In genomic region chr18:48931680-48932461, GRCh38 we compare ENCODE assay signal across 1 cellular context.
TF ChIP-seq lines count a peak whose summit lies in the region.

No MANE protein-coding gene starts in this region.

TF ChIP-seq in HEK293, 187 proteins besides CTCF, POLR2A, EP300 and RAD21 (continued from another document and continues in another):
- TF ChIP-seq AEBP2 (tag by site-specific recombination; IDR thresholded peaks at IDR 0.05; ENCODE audit: borderline replicate concordance), result no peak
- no peak for TF ChIP-seq ZNF837 (tag by site-specific recombination; IDR thresholded peaks at IDR 0.05)
- no peak for TF ChIP-seq ZNF184 (tag by site-specific recombination; IDR thresholded peaks at IDR 0.05)
- peak; percentile 54; the same call in 1 of the 2 replicates for TF ChIP-seq FEZF1 (tag by site-specific recombination; IDR thresholded peaks at IDR 0.05)
- TF ChIP-seq, protein P1, sequence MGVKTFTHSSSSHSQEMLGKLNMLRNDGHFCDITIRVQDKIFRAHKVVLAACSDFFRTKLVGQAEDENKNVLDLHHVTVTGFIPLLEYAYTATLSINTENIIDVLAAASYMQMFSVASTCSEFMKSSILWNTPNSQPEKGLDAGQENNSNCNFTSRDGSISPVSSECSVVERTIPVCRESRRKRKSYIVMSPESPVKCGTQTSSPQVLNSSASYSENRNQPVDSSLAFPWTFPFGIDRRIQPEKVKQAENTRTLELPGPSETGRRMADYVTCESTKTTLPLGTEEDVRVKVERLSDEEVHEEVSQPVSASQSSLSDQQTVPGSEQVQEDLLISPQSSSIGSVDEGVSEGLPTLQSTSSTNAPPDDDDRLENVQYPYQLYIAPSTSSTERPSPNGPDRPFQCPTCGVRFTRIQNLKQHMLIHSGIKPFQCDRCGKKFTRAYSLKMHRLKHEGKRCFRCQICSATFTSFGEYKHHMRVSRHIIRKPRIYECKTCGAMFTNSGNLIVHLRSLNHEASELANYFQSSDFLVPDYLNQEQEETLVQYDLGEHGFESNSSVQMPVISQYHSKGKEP (tag by site-specific recombination; IDR thresholded peaks at IDR 0.05), result no peak
- no peak for TF ChIP-seq KLF7 (tag by site-specific recombination; IDR thresholded peaks at IDR 0.05; ENCODE audit: borderline replicate concordance)
- no peak for TF ChIP-seq ZNF394 (tag by site-specific recombination; IDR thresholded peaks at IDR 0.05; ENCODE audit: borderline replicate concordance)
- no peak for TF ChIP-seq ZNF174 (tag by site-specific recombination; IDR thresholded peaks at IDR 0.05)
- peak; percentile 76 for TF ChIP-seq GLIS1 (tag by site-specific recombination; IDR thresholded peaks at IDR 0.05)
- TF ChIP-seq ZNF501 (tag by site-specific recombination; IDR thresholded peaks at IDR 0.05), result no peak
- no peak for TF ChIP-seq ZNF704 (tag by site-specific recombination; IDR thresholded peaks at IDR 0.05)
- TF ChIP-seq MEIS1 (CRISPR knock-in tag; IDR thresholded peaks at IDR 0.05; ENCODE audit: borderline replicate concordance), result no peak
- TF ChIP-seq ZNF544 (tag by site-specific recombination; IDR thresholded peaks at IDR 0.05), result no peak
- no peak for TF ChIP-seq ZBTB26 (tag by site-specific recombination; optimal IDR thresholded peaks at IDR 0.05)
- TF ChIP-seq ZNF280D (tag by site-specific recombination; IDR thresholded peaks at IDR 0.05), result no peak
- no peak for TF ChIP-seq ZFP41 (tag by site-specific recombination; IDR thresholded peaks at IDR 0.05; ENCODE audit: borderline replicate concordance)
- TF ChIP-seq ZNF555 (tag by site-specific recombination; conservative IDR thresholded peaks at IDR 0.05), result no peak
- TF ChIP-seq BCL11A (tag by site-specific recombination; IDR thresholded peaks at IDR 0.05; ENCODE audit: low read depth), result no peak
- TF ChIP-seq ZNF19 (tag by site-specific recombination; IDR thresholded peaks at IDR 0.05; ENCODE audit: low read depth), result no peak
- TF ChIP-seq ZSCAN18 (tag by site-specific recombination; IDR thresholded peaks at IDR 0.05), result no peak
- no peak for TF ChIP-seq ZNF791 (tag by site-specific recombination; IDR thresholded peaks at IDR 0.05)
- TF ChIP-seq MZF1 (tag by site-specific recombination; IDR thresholded peaks at IDR 0.05; ENCODE audit: borderline replicate concordance), result no peak
- TF ChIP-seq YY2 (tag by site-specific recombination; IDR thresholded peaks at IDR 0.05), result no peak
- TF ChIP-seq ZNF433 (tag by site-specific recombination; IDR thresholded peaks at IDR 0.05; ENCODE audit: low read depth), result no peak
- TF ChIP-seq GFI1B (tag by site-specific recombination; IDR thresholded peaks at IDR 0.05), result no peak
- TF ChIP-seq ZFP69B (tag by site-specific recombination; IDR thresholded peaks at IDR 0.05), result peak; percentile 58; the same call in 1 of the 2 replicates
- TF ChIP-seq, protein P2, sequence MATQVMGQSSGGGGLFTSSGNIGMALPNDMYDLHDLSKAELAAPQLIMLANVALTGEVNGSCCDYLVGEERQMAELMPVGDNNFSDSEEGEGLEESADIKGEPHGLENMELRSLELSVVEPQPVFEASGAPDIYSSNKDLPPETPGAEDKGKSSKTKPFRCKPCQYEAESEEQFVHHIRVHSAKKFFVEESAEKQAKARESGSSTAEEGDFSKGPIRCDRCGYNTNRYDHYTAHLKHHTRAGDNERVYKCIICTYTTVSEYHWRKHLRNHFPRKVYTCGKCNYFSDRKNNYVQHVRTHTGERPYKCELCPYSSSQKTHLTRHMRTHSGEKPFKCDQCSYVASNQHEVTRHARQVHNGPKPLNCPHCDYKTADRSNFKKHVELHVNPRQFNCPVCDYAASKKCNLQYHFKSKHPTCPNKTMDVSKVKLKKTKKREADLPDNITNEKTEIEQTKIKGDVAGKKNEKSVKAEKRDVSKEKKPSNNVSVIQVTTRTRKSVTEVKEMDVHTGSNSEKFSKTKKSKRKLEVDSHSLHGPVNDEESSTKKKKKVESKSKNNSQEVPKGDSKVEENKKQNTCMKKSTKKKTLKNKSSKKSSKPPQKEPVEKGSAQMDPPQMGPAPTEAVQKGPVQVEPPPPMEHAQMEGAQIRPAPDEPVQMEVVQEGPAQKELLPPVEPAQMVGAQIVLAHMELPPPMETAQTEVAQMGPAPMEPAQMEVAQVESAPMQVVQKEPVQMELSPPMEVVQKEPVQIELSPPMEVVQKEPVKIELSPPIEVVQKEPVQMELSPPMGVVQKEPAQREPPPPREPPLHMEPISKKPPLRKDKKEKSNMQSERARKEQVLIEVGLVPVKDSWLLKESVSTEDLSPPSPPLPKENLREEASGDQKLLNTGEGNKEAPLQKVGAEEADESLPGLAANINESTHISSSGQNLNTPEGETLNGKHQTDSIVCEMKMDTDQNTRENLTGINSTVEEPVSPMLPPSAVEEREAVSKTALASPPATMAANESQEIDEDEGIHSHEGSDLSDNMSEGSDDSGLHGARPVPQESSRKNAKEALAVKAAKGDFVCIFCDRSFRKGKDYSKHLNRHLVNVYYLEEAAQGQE (tag by site-specific recombination; IDR thresholded peaks at IDR 0.05), result no peak
- no peak for TF ChIP-seq ZNF549 (tag by site-specific recombination; IDR thresholded peaks at IDR 0.05)
- no peak for TF ChIP-seq ZNF416 (tag by site-specific recombination; IDR thresholded peaks at IDR 0.05)
- no peak for TF ChIP-seq ZNF362 (tag by site-specific recombination; IDR thresholded peaks at IDR 0.05)
- TF ChIP-seq ZNF843 (tag by site-specific recombination; IDR thresholded peaks at IDR 0.05), result no peak
- no peak for TF ChIP-seq ZNF138 (tag by site-specific recombination; IDR thresholded peaks at IDR 0.05; ENCODE audit: borderline replicate concordance)
- TF ChIP-seq ZNF223 (tag by site-specific recombination; IDR thresholded peaks at IDR 0.05), result no peak
- TF ChIP-seq SETDB1 (IDR thresholded peaks at IDR 0.05; ENCODE audit: insufficient read length, low read length), result no peak
- peak; percentile 91 for TF ChIP-seq ZIC2 (tag by site-specific recombination; IDR thresholded peaks at IDR 0.05)
- peak; percentile 12; the same call in 1 of the 2 replicates for TF ChIP-seq ZBTB8A (tag by site-specific recombination; IDR thresholded peaks at IDR 0.05)
- peak; percentile 69 for TF ChIP-seq ZNF398 (tag by site-specific recombination; IDR thresholded peaks at IDR 0.05)
- no peak for TF ChIP-seq REPIN1 (tag by site-specific recombination; IDR thresholded peaks at IDR 0.05; ENCODE audit: low read depth)
- TF ChIP-seq ZNF530 (tag by site-specific recombination; IDR thresholded peaks at IDR 0.05; ENCODE audit: low read depth), result no peak
- TF ChIP-seq GLI4 (tag by site-specific recombination; IDR thresholded peaks at IDR 0.05), result no peak
- TF ChIP-seq, protein P3, sequence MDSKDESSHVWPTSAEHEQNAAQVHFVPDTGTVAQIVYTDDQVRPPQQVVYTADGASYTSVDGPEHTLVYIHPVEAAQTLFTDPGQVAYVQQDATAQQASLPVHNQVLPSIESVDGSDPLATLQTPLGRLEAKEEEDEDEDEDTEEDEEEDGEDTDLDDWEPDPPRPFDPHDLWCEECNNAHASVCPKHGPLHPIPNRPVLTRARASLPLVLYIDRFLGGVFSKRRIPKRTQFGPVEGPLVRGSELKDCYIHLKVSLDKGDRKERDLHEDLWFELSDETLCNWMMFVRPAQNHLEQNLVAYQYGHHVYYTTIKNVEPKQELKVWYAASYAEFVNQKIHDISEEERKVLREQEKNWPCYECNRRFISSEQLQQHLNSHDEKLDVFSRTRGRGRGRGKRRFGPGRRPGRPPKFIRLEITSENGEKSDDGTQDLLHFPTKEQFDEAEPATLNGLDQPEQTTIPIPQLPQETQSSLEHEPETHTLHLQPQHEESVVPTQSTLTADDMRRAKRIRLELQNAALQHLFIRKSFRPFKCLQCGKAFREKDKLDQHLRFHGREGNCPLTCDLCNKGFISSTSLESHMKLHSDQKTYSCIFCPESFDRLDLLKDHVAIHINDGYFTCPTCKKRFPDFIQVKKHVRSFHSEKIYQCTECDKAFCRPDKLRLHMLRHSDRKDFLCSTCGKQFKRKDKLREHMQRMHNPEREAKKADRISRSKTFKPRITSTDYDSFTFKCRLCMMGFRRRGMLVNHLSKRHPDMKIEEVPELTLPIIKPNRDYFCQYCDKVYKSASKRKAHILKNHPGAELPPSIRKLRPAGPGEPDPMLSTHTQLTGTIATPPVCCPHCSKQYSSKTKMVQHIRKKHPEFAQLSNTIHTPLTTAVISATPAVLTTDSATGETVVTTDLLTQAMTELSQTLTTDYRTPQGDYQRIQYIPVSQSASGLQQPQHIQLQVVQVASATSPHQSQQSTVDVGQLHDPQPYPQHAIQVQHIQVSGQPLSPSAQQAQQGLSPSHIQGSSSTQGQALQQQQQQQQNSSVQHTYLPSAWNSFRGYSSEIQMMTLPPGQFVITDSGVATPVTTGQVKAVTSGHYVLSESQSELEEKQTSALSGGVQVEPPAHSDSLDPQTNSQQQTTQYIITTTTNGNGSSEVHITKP (tag by site-specific recombination; IDR thresholded peaks at IDR 0.05), result peak; percentile 52
- TF ChIP-seq KLF9 (tag by site-specific recombination; IDR thresholded peaks at IDR 0.05; ENCODE audit: low read depth), result peak; percentile 47; the same call in 1 of the 2 replicates
